Comparison of ENCODE assay signal across 8 cellular contexts in genomic region chr3:23202921-23203650, GRCh38. TPM values are rescaled to one million over a fixed set of nuclear protein-coding genes. Genes with fewer than 3 reads are reported as not detected.
DNase-seq lines count a peak whose midpoint lies in the region; ATAC-seq, FAIRE-seq and TF ChIP-seq lines count a peak whose summit lies in the region.

Gene UBE2E2, plus strand, starts transcription at chr3:23203327.

- FAIRE-seq in HepG2 (lab: Jason Lieb, UNC): no peak

- POLR2A ChIA-PET in HepG2 (lab: Yijun Ruan, JAX): no interaction called here

- CTCF ChIA-PET in HepG2 (lab: Yijun Ruan, JAX; ENCODE audit: low intra/inter-chr PET ratio, low total read pairs): no interaction called here

- 3% methylated on average over 24 of the region's 99 CpGs for WGBS in HepG2 (ENCODE audit: low lambda C conversion rate)

- no peaks in the 10 kb centered on the region for H3K27me3 ChIP-seq in dorsolateral prefrontal cortex
- H3K27me3 ChIP-seq in HepG2 (ENCODE audit: control insufficient read depth in 1 of 2, insufficient read depth in 2 of 2, low read length in 2 of 2): peaks cover 0 to 36% of the 10 kb centered on the region in 2 experiments

- H3K4me1 ChIP-seq in HepG2 (ENCODE audit: insufficient read depth, low read length): no peaks in the 10 kb centered on the region; the same call in 1 of the 2 replicates

- TF ChIP-seq CTCF in dorsolateral prefrontal cortex (IDR thresholded peaks at IDR 0.05 in 54 of 56, conservative IDR thresholded peaks at IDR 0.05 in 2 of 56; ENCODE audit: low read depth in 1 of 56, partially characterized antibody in 56 of 56) (peak in 2 of 56 donors; percentile 13 to 34), HepG2 (CRISPR knock-in tag; IDR thresholded peaks at IDR 0.05) (no peak)

- peak within 1 kb of the TSS; percentile 92 for H3K4me2 ChIP-seq in HepG2 (ENCODE audit: low read depth, low read length)

- H3K4me3 ChIP-seq in dorsolateral prefrontal cortex (peak within 1 kb of the TSS; percentile 66 to 99 (median 87)), HepG2 (replicated peaks in 1 of 3; ENCODE audit: insufficient read depth in 1 of 3, low read depth in 2 of 3, low read length in 3 of 3) (peak within 1 kb of the TSS; percentile 57 to 79 (median 76))

- in situ Hi-C loops in HepG2 (cut with HindIII; ENCODE audit: extremely low pct_ligation_motif_present, low pct_unique_long_range_greater_than_20kb): no loop called here

- intact Hi-C loops in dorsolateral prefrontal cortex (cut with DNase I) (loop anchor here (5.0 to 10.0 kb wide), 3 partner anchors 34 to 604 kb away; partner anchors contain the start of gene UBE2E1 (in 1 of the 2)), HepG2 (cut with micrococcal nuclease; ENCODE audit: unreplicated experiment) (no loop called here)

- no peaks in the 10 kb centered on the region for H4K20me1 ChIP-seq in HepG2 (ENCODE audit: insufficient read depth, low read length)

- no peak for TF ChIP-seq RAD21 in HepG2 (CRISPR knock-in tag; IDR thresholded peaks at IDR 0.05)

- peak within 1 kb of the TSS; percentile 37 to 96 (median 88) for H3K27ac ChIP-seq in dorsolateral prefrontal cortex
- H3K27ac ChIP-seq in HepG2 (ENCODE audit: extremely low read length, insufficient read depth, low read length): no peak within 1 kb of the TSS

- peak; percentile 21 for DNase-seq in NCI-H1436 (lab: John Stamatoyannopoulos, UW)
- no peak for DNase-seq in NCI-H1436 treated with DMSO at 0.1 percent for 48 hours (lab: John Stamatoyannopoulos, UW)
- DNase-seq in NCI-H146 (lab: John Stamatoyannopoulos, UW): peak; percentile 65
- DNase-seq in activated CD4-positive, alpha-beta T cell treated with anti-CD3 and anti-CD28 coated beads for 48 hours: peak; percentile 69
- peak; percentile 41 to 83 (median 62) for DNase-seq in dorsolateral prefrontal cortex
- no peak for DNase-seq in HepG2 (ENCODE audit: low spot score)
- DNase-seq in stimulated activated CD4-positive, alpha-beta T cell treated with anti-CD3 and anti-CD28 coated beads, Interleukin-2, amount 100 ng/mL, for 48 hours: peak; percentile 27 to 46

- H3K9me3 ChIP-seq in HepG2 (ENCODE audit: low read length): no peaks in the 10 kb centered on the region

- no TSS peak for BruUV-seq in HepG2 (replicated peaks; lab: Mats Ljungman, UMichigan)

- no peak for TF ChIP-seq EP300 in HepG2 (IDR thresholded peaks at IDR 0.05; ENCODE audit: low read depth in 2 of 2, low read length in 2 of 2)
- TF ChIP-seq EP300 in HepG2 (CRISPR knock-in tag; IDR thresholded peaks at IDR 0.05; ENCODE audit: borderline replicate concordance): no peak

- no peaks in the 10 kb centered on the region for H3K36me3 ChIP-seq in HepG2 (replicated peaks in 1 of 2; ENCODE audit: control insufficient read depth in 1 of 2, insufficient read depth in 2 of 2, low read length in 2 of 2)

- ATAC-seq in HG02759 (IDR thresholded peaks at IDR 0.05; ENCODE audit: unreplicated experiment): peak; percentile 74
- ATAC-seq in HepG2: peak; percentile 84

- peak within 1 kb of the TSS; percentile 58; the same call in 1 of the 2 replicates for H3K9ac ChIP-seq in HepG2 (ENCODE audit: insufficient read depth, low read depth, low read length)

- no peak for TF ChIP-seq POLR2A in HepG2 (IDR thresholded peaks at IDR 0.05; ENCODE audit: insufficient read depth in 1 of 2, low read depth in 2 of 2, low read length in 2 of 2)

- H3K79me2 ChIP-seq in HepG2 (ENCODE audit: insufficient read depth, low read length): no peaks in the 10 kb centered on the region

- peak within 1 kb of the TSS; percentile 27 for H2AFZ ChIP-seq in HepG2 (ENCODE audit: low read length)

TF ChIP-seq in HepG2, 621 proteins besides CTCF, POLR2A, EP300 and RAD21 (continues in another document):
- TF ChIP-seq IKZF1 (IDR thresholded peaks at IDR 0.05): no peak
- TF ChIP-seq YEATS4 (CRISPR knock-in tag; IDR thresholded peaks at IDR 0.05; ENCODE audit: borderline replicate concordance): peak; percentile 24; the same call in 1 of the 2 replicates
- TF ChIP-seq ZBTB14 (CRISPR knock-in tag; IDR thresholded peaks at IDR 0.05): peak; percentile 76
- peak; percentile 92 for TF ChIP-seq ZNF777 (CRISPR knock-in tag; IDR thresholded peaks at IDR 0.05)
- peak; percentile 28 for TF ChIP-seq ZNF687 (CRISPR knock-in tag; IDR thresholded peaks at IDR 0.05)
- TF ChIP-seq ZNF30 (CRISPR knock-in tag; IDR thresholded peaks at IDR 0.05): no peak

RNA-seq across cellular contexts. Expression of gene UBE2E2, which starts in this region (rescaled TPM):
- total RNA-seq in dorsolateral prefrontal cortex (100 to 1,000 TPM in 53 of 120 experiments, 10 to 100 TPM in 67; 50.5 to 141 (median 96.9) TPM), HepG2 (2016; rRNA removed; fragmentation: Illumina TruSeq; extraction: Trizol) (0.77 and 0.81 TPM in 2 replicates)
- total RNA-seq in HepG2 (2016; cell fraction: cytosol; rRNA removed; fragmentation: Illumina TruSeq; extraction: Trizol; ENCODE audit: low read depth): 0.91 and 1.2 TPM in 2 replicates
- total RNA-seq in HepG2 (2016; cell fraction: insoluble cytoplasmic fraction; rRNA removed; fragmentation: Illumina TruSeq; extraction: Trizol): 0.73 and 2.1 TPM in 2 replicates
- 1.3 and 2.3 TPM in 2 replicates for total RNA-seq in HepG2 (2016; cell fraction: membrane; rRNA removed; fragmentation: Illumina TruSeq; extraction: Trizol)
- 0.72 and 1.4 TPM in 2 replicates for total RNA-seq in HepG2 (2016; cell fraction: nucleus; rRNA removed; fragmentation: Illumina TruSeq; extraction: Trizol)
- polyA plus RNA-seq in HepG2 (2011; rRNA removed): 1.5 and 1.6 TPM in 2 replicates
- 1.4 and 2.9 TPM in 2 replicates for polyA plus RNA-seq in HepG2 (2011; cell fraction: cytosol; rRNA removed)
- polyA plus RNA-seq in HepG2 (2011; cell fraction: nucleus; rRNA removed): 1.6 and 2.5 TPM in 2 replicates
- 1.2 and 1.6 TPM in 2 replicates for polyA plus RNA-seq in HepG2 (2012)
- 0.42 and 0.97 TPM in 2 replicates for polyA plus RNA-seq in HepG2 (2016; cell fraction: cytosol; fragmentation: Illumina TruSeq; extraction: Trizol; ENCODE audit: low read depth)
- 0.75 and 1.1 TPM in 2 replicates for polyA plus RNA-seq in HepG2 (2016; cell fraction: insoluble cytoplasmic fraction; fragmentation: Illumina TruSeq; extraction: Trizol; ENCODE audit: low read depth)
- 1.2 and 1.8 TPM in 2 replicates for polyA plus RNA-seq in HepG2 (2016; cell fraction: membrane; fragmentation: Illumina TruSeq; extraction: Trizol; ENCODE audit: low read depth)
- 0.52 and 1.6 TPM in 2 replicates for polyA plus RNA-seq in HepG2 (2016; cell fraction: nucleus; fragmentation: Illumina TruSeq; extraction: Trizol; ENCODE audit: insufficient read depth, low read depth)
- polyA minus RNA-seq in HepG2 (2011; rRNA and poly(A)+ RNA removed; ENCODE audit: low replicate concordance): 0.90 and 11.7 TPM in 2 replicates
- polyA minus RNA-seq in HepG2 (2011; cell fraction: cytosol; rRNA and poly(A)+ RNA removed): 0.70 and 2.5 TPM in 2 replicates
- polyA minus RNA-seq in HepG2 (2011; cell fraction: nucleus; rRNA and poly(A)+ RNA removed): 2.2 and 6.5 TPM in 2 replicates

Comparison
In these comparisons a context has a peak if more than half of its experiments do, and no peak if none do; other contexts are left out.
1. RNA of gene UBE2E2 (total RNA-seq): 50.5 to 141 TPM in dorsolateral prefrontal cortex; 0.72 to 2.3 TPM in HepG2; every median in the first group is over 10 times any median in the second.
2. DNase-seq: peak in NCI-H1436 (single experiment), NCI-H146 (single experiment), activated CD4-positive, alpha-beta T cell treated with anti-CD3 and anti-CD28 coated beads for 48 hours (single experiment), dorsolateral prefrontal cortex (10 of 10) and stimulated activated CD4-positive, alpha-beta T cell treated with anti-CD3 and anti-CD28 coated beads, Interleukin-2, amount 100 ng/mL, for 48 hours (2 of 2); none in NCI-H1436 treated with DMSO at 0.1 percent for 48 hours (single experiment) and HepG2 (single experiment).